In genomic region chr12:50933459-50934124, GRCh38 we compare ENCODE assay signal across 12 cellular contexts. TPM values are rescaled to one million over a fixed set of nuclear protein-coding genes. Genes with fewer than 3 reads are reported as not detected.
DNase-seq lines count a peak whose midpoint lies in the region; ATAC-seq and TF ChIP-seq lines count a peak whose summit lies in the region.
"Had no signal": no experiment of that assay in that cellular context is flagged by ENCODE, and none has a peak within 500 bp of the region (broad histone marks: within the 10 kb centered on the region; RNA-seq: fewer than 3 reads in every experiment).

No MANE protein-coding gene starts in this region.

- H4K91ac ChIP-seq in trophoblast cell (ENCODE audit: low read depth, low read length), result peak overlapping the region; percentile 86

- no peaks in the 10 kb centered on the region for H3K36me3 Mint-ChIP-seq in Caco-2 (ENCODE audit: insufficient read depth, unreplicated experiment)
- H3K36me3 Mint-ChIP-seq in glutamatergic neuron (ENCODE audit: unreplicated experiment), result no peaks in the 10 kb centered on the region

- no peak overlapping the region for H3K4me3 Mint-ChIP-seq in Caco-2 (ENCODE audit: unreplicated experiment)
- no peak overlapping the region for H3K4me3 Mint-ChIP-seq in glutamatergic neuron (ENCODE audit: unreplicated experiment)
- H3K4me3 Mint-ChIP-seq: CD4-positive, CD25-positive, alpha-beta regulatory T cell had no signal

- H4K12ac ChIP-seq in trophoblast cell (ENCODE audit: low read depth, low read length), result no peak overlapping the region

- H3K79me1 ChIP-seq in trophoblast cell (ENCODE audit: low read length), result peaks cover 14% of the 10 kb centered on the region

- no peaks in the 10 kb centered on the region for H3K27me3 ChIP-seq in Caco-2 (replicated peaks; ENCODE audit: control insufficient read depth, insufficient read depth, low read length)
- no peaks in the 10 kb centered on the region for H3K27me3 ChIP-seq in trophoblast cell (ENCODE audit: insufficient read depth, low read length)

- no peaks in the 10 kb centered on the region for H3K79me2 ChIP-seq in trophoblast cell (ENCODE audit: control insufficient read depth, insufficient read depth, low read length, poor library complexity)

- peak overlapping the region; percentile 39 for H2AK5ac ChIP-seq in trophoblast cell (ENCODE audit: low read length)

- peak overlapping the region; percentile 57 for H3K27ac ChIP-seq in trophoblast cell (ENCODE audit: low read depth, low read length)

- no peak for ATAC-seq in GM21390 (IDR thresholded peaks at IDR 0.05; ENCODE audit: unreplicated experiment)
- ATAC-seq in HG02840 (IDR thresholded peaks at IDR 0.05; ENCODE audit: low FRiP score, unreplicated experiment), result no peak

- H3K9me3 ChIP-seq in Caco-2, result peaks cover 16% of the 10 kb centered on the region; the same call in 1 of the 2 replicates
- H3K9me3 ChIP-seq in trophoblast cell (ENCODE audit: insufficient read depth, low read depth, low read length), result peaks cover 3% of the 10 kb centered on the region

- peak; percentile 49 to 61 for DNase-seq in Caco-2
- peak; percentile 92 for DNase-seq in OCI-M1 (lab: John Stamatoyannopoulos, UW)
- peak; percentile 47 for DNase-seq in fibroblast of gingiva (ENCODE audit: low read depth)
- DNase-seq in trophoblast cell, result no peak
- DNase-seq in NCI-H510A (lab: John Stamatoyannopoulos, UW), result no peak
- DNase-seq in glutamatergic neuron, result no peak
- DNase-seq: CD4-positive, CD25-positive, alpha-beta regulatory T cell; NCI-H2171 had no signal

- peak overlapping the region; percentile 90 for H2BK12ac ChIP-seq in trophoblast cell (ENCODE audit: low read length)

- H3K4me2 ChIP-seq in trophoblast cell (ENCODE audit: low read length), result no peak overlapping the region

- no peak overlapping the region for H3K9ac ChIP-seq in trophoblast cell (ENCODE audit: low read length)

- peak overlapping the region; percentile 2 for H2BK120ac ChIP-seq in trophoblast cell (ENCODE audit: insufficient read depth, low read length, poor library complexity)

- peak overlapping the region; percentile 60 for H3K4ac ChIP-seq in trophoblast cell (ENCODE audit: low read depth, low read length)

- H3K14ac ChIP-seq in trophoblast cell (ENCODE audit: low read length), result peak overlapping the region; percentile 74

- H3K9me3 Mint-ChIP-seq in Caco-2 (ENCODE audit: unreplicated experiment) (peaks cover 17% of the 10 kb centered on the region), glutamatergic neuron (ENCODE audit: unreplicated experiment) (no peaks in the 10 kb centered on the region)

- H4K8ac ChIP-seq in trophoblast cell (ENCODE audit: low read depth, low read length), result peak overlapping the region; percentile 73

- POLR2A ChIA-PET in Caco-2 (lab: Charles Lee), result no interaction called here

- H2BK5ac ChIP-seq in trophoblast cell (ENCODE audit: low read depth, low read length, poor library complexity), result peak overlapping the region; percentile 44

- H3K27me3 Mint-ChIP-seq in Caco-2 (ENCODE audit: insufficient read depth, unreplicated experiment) (no peaks in the 10 kb centered on the region), glutamatergic neuron (ENCODE audit: unreplicated experiment) (no peaks in the 10 kb centered on the region)
- H3K27me3 Mint-ChIP-seq: CD4-positive, CD25-positive, alpha-beta regulatory T cell had no signal

- H3K27ac Mint-ChIP-seq in Caco-2 (ENCODE audit: unreplicated experiment) (peak overlapping the region; percentile 63), glutamatergic neuron (ENCODE audit: unreplicated experiment) (no peak overlapping the region)

- no TSS peak for BruUV-seq in Caco-2 (replicated peaks; lab: Mats Ljungman, UMichigan)

- H2AFZ ChIP-seq in trophoblast cell (ENCODE audit: insufficient read depth, low read length, poor library complexity), result peak overlapping the region; percentile 27

- H3K4me1 ChIP-seq in Caco-2, result peaks cover 41% of the 10 kb centered on the region
- peaks cover 14 to 30% of the 10 kb centered on the region in 2 experiments for H3K4me1 ChIP-seq in trophoblast cell (ENCODE audit: control insufficient read depth in 1 of 2, insufficient read depth in 2 of 2, low read length in 2 of 2)

- H3K4me1 Mint-ChIP-seq in Caco-2 (ENCODE audit: low read depth, unreplicated experiment) (peaks cover 40% of the 10 kb centered on the region), glutamatergic neuron (ENCODE audit: low read depth, unreplicated experiment) (no peaks in the 10 kb centered on the region)

- no CpG with 5 or more reads among the region's 2 CpGs for WGBS in trophoblast cell (ENCODE audit: extremely low coverage, insufficient coverage, insufficient read length)

- no peak overlapping the region for H3K23ac ChIP-seq in trophoblast cell (ENCODE audit: low read length)

- H3K4me3 ChIP-seq in Caco-2 (ENCODE audit: low read depth, low read length) (no peak overlapping the region), trophoblast cell (ENCODE audit: low read depth, low read length) (no peak overlapping the region)

- H3K18ac ChIP-seq in trophoblast cell (ENCODE audit: low read length), result peak overlapping the region; percentile 89

- TF ChIP-seq CTCF in Caco-2 (IDR thresholded peaks at IDR 0.05; ENCODE audit: insufficient read depth in 1 of 2, low read depth in 1 of 2, low read length in 1 of 2, severe bottlenecking in 1 of 2, unreplicated experiment in 1 of 2) (no peak), glutamatergic neuron (IDR thresholded peaks at IDR 0.05; ENCODE audit: partially characterized antibody, unreplicated experiment) (no peak)

- CTCF ChIA-PET in Caco-2 (lab: Charles Lee), result no interaction called here

- intact Hi-C loops in Caco-2 (cut with micrococcal nuclease; ENCODE audit: unreplicated experiment), result no loop called here

- H3K36me3 ChIP-seq in Caco-2 (ENCODE audit: control insufficient read depth, insufficient read depth, low read length) (no peaks in the 10 kb centered on the region), trophoblast cell (ENCODE audit: control insufficient read depth in 1 of 2, insufficient read depth in 2 of 2, low read length in 2 of 2) (peaks cover 3 to 4% of the 10 kb centered on the region in 2 experiments)

RNA-seq across cellular contexts. Expression of gene HIGD1C, which starts 18.8 kb away (rescaled TPM):
- total RNA-seq in Caco-2 (2022), result not detected in 2 replicates
- not detected in 2 replicates for polyA plus RNA-seq in trophoblast cell (2013)
- total RNA-seq in glutamatergic neuron (ENCODE audit: unreplicated experiment), result not detected
- total RNA-seq: CD4-positive, CD25-positive, alpha-beta regulatory T cell; T-helper 1 cell treated with Interleukin-12 subunit alpha and Interleukin-12 subunit beta and Interleukin-4 antibody, amounts not matched to agents 30 ng/mL and 1 ng/mL, for 36 hours; temporal lobe had no signal
- polyA plus RNA-seq: CD4-positive, CD25-positive, alpha-beta regulatory T cell had no signal

Comparison
In these comparisons a context has a peak if more than half of its experiments do, and no peak if none do; other contexts are left out.
1. DNase-seq: peak in Caco-2 (2 of 2), OCI-M1 (single experiment) and fibroblast of gingiva (single experiment); none in trophoblast cell (0 of 2), NCI-H510A (single experiment) and glutamatergic neuron (single experiment).